Comparison of ENCODE assay signal across 19 cellular contexts in the genomic region with DNA sequence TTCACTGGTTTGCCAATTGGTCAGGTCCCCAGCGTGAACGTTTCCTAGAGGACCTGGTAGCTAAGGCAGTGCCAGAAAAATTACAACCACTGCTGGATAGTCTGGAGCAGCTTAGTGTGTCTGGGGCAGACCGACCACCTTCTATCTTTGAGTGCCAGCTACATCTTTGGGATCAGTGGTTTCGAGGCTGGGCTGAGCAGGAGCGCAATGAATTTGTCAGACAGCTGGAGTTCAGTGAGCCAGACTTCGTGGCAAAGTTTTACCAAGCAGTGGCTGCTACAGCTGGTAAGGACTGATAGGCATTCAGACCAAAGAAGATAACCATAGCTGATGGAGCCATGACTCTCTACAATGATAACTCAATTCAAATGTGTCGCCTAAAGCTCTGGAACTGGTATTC. TPM values are rescaled to one million over a fixed set of nuclear protein-coding genes. Genes with fewer than 3 reads are reported as not detected.
DNase-seq lines count a peak whose midpoint lies in the region; ATAC-seq and TF ChIP-seq lines count a peak whose summit lies in the region.
"Had no signal": no experiment of that assay in that cellular context is flagged by ENCODE, and none has a peak within 500 bp of the region (broad histone marks: within the 10 kb centered on the region; RNA-seq: fewer than 3 reads in every experiment).

No MANE protein-coding gene starts in this region.

- H2AFZ ChIP-seq in SK-N-SH (ENCODE audit: low read depth) (no peak overlapping the region), PC-3 (ENCODE audit: low read length) (no peak overlapping the region), neural progenitor cell (replicated peaks) (no peak overlapping the region)

- H3K27me3 Mint-ChIP-seq in neural progenitor cell (ENCODE audit: insufficient read depth, low read depth): peaks cover 2% of the 10 kb centered on the region
- H3K27me3 Mint-ChIP-seq: activated CD4-positive, alpha-beta memory T cell treated with anti-CD3 and anti-CD28 coated beads for 36 hours; effector memory CD8-positive, alpha-beta T cell; natural killer cell treated with Interleukin-12 subunit alpha and Interleukin-12 subunit beta and Interleukin-15 and Interleukin-18, amount 100 ng/mL, for 72 hours had no signal

- DNase-seq in SK-N-SH (no peak), PC-3 (no peak), neural progenitor cell (ENCODE audit: low spot score) (no peak), anterior cingulate cortex (lab: John Stamatoyannopoulos, UW) (no peak), sigmoid colon (no peak)
- DNase-seq: activated CD4-positive, alpha-beta memory T cell treated with anti-CD3 and anti-CD28 coated beads for 36 hours; activated naive CD4-positive, alpha-beta T cell; effector memory CD8-positive, alpha-beta T cell; NCI-H1105; NCI-H226; retina; SHP77 treated with DMSO at 0.1 percent for 48 hours; stimulated activated CD8-positive, alpha-beta memory T cell treated with anti-CD3 and anti-CD28 coated beads, Interleukin-4, amount 100 ng/mL, for 48 hours had no signal

- H3K79me2 ChIP-seq in SK-N-SH (ENCODE audit: insufficient read depth) (peaks cover 56% of the 10 kb centered on the region), PC-3 (ENCODE audit: low read length) (peaks cover 58% of the 10 kb centered on the region), neural progenitor cell (ENCODE audit: low read depth) (peaks cover 56% of the 10 kb centered on the region)

- peaks cover under 1% of the 10 kb centered on the region for H3K9me3 Mint-ChIP-seq in neural progenitor cell
- H3K9me3 Mint-ChIP-seq: activated CD4-positive, alpha-beta memory T cell treated with anti-CD3 and anti-CD28 coated beads for 36 hours; effector memory CD8-positive, alpha-beta T cell; natural killer cell treated with Interleukin-12 subunit alpha and Interleukin-12 subunit beta and Interleukin-15 and Interleukin-18, amount 100 ng/mL, for 72 hours had no signal

- no peak overlapping the region for H3K27ac ChIP-seq in SK-N-SH (ENCODE audit: low read depth in 2 of 2, low read length in 1 of 2)
- H3K27ac ChIP-seq in PC-3 (ENCODE audit: low read length): no peak overlapping the region
- no peak overlapping the region for H3K27ac ChIP-seq in neural progenitor cell
- H3K27ac ChIP-seq in sigmoid colon: peak overlapping the region in 1 of 4 donors; percentile 11
- H3K27ac ChIP-seq: 22Rv1, tibial nerve had no signal

- H3K9me3 ChIP-seq in SK-N-SH: no peaks in the 10 kb centered on the region
- H3K9me3 ChIP-seq in PC-3 (ENCODE audit: low read length): no peaks in the 10 kb centered on the region
- H3K9me3 ChIP-seq in neural progenitor cell (ENCODE audit: low read depth): no peaks in the 10 kb centered on the region
- no peaks in the 10 kb centered on the region for H3K9me3 ChIP-seq in sigmoid colon
- H3K9me3 ChIP-seq: tibial nerve had no signal

- TF ChIP-seq EP300 in SK-N-SH (IDR thresholded peaks at IDR 0.05; ENCODE audit: borderline replicate concordance in 1 of 2, low read depth in 1 of 2, low read length in 1 of 2) (no peak), sigmoid colon (IDR thresholded peaks at IDR 0.05) (no peak)

- TF ChIP-seq RAD21 in SK-N-SH (IDR thresholded peaks at IDR 0.05; ENCODE audit: low read length): no peak

- H3K4me2 ChIP-seq in SK-N-SH (0 out of 2 replicates have a peak overlapping the region, but pooled peaks have one; percentile 78), PC-3 (ENCODE audit: low read length) (peak overlapping the region; percentile 92; the same call in 1 of the 2 replicates), neural progenitor cell (no peak overlapping the region)

- no TSS peak for BruUV-seq in PC-3 (replicated peaks; lab: Mats Ljungman, UMichigan)

- ATAC-seq in SK-N-SH treated with all-trans-retinoic acid at 6 μM for 48 hours: no peak
- no peak for ATAC-seq in PC-3
- ATAC-seq: effector memory CD8-positive, alpha-beta T cell; natural killer cell treated with Interleukin-12 subunit alpha and Interleukin-12 subunit beta and Interleukin-15 and Interleukin-18, amount 100 ng/mL, for 72 hours had no signal

- H3K27ac Mint-ChIP-seq in neural progenitor cell: no peak overlapping the region
- H3K27ac Mint-ChIP-seq: activated CD4-positive, alpha-beta memory T cell treated with anti-CD3 and anti-CD28 coated beads for 36 hours; effector memory CD8-positive, alpha-beta T cell; natural killer cell treated with Interleukin-12 subunit alpha and Interleukin-12 subunit beta and Interleukin-15 and Interleukin-18, amount 100 ng/mL, for 72 hours had no signal

- no peak for TF ChIP-seq POLR2A in sigmoid colon (IDR thresholded peaks at IDR 0.05)

- H4K20me1 ChIP-seq in SK-N-SH (ENCODE audit: insufficient read depth) (peaks cover 48% of the 10 kb centered on the region), PC-3 (ENCODE audit: low read length) (peaks cover 28% of the 10 kb centered on the region), neural progenitor cell (ENCODE audit: low read depth) (peaks cover 29% of the 10 kb centered on the region)

- H3K4me1 Mint-ChIP-seq in neural progenitor cell: peaks cover 26% of the 10 kb centered on the region

- H3K9ac ChIP-seq in SK-N-SH: no peak overlapping the region
- no peak overlapping the region for H3K9ac ChIP-seq in PC-3 (ENCODE audit: low read length)
- H3K9ac ChIP-seq in neural progenitor cell: peak overlapping the region; percentile 0

- CTCF ChIA-PET in SK-N-SH (lab: Yijun Ruan, JAX) (interaction anchor here (0.8 to 1.7 kb wide), 3 partner anchors 21 to 89 kb away, joined by 3 to 5 read pairs (median 5); no protein-coding TSS in a partner anchor), PC-3 (lab: Charles Lee) (no interaction called here)

- peaks cover 7 to 20% of the 10 kb centered on the region in 2 experiments; a peak in 3 of 4 replicates for H3K4me1 ChIP-seq in SK-N-SH (ENCODE audit: control insufficient read depth in 1 of 2, insufficient read depth in 2 of 2, low read depth in 1 of 2, low read length in 1 of 2)
- H3K4me1 ChIP-seq in PC-3 (ENCODE audit: insufficient read depth, low read length): peaks cover 21% of the 10 kb centered on the region
- peaks cover 18% of the 10 kb centered on the region for H3K4me1 ChIP-seq in neural progenitor cell
- H3K4me1 ChIP-seq in sigmoid colon: peaks cover 0 to 39% (median 30%) of the 10 kb centered on the region in 4 donors

- 93% methylated on average over 7 of the region's 7 CpGs for WGBS in SK-N-SH (ENCODE audit: low lambda C conversion rate)
- WGBS in sigmoid colon, 2 donors: 88 to 89% methylated on average over 7 of the region's 7 CpGs

- POLR2A ChIA-PET in SK-N-SH (lab: Yijun Ruan, JAX): no interaction called here
- POLR2A ChIA-PET in PC-3 (lab: Charles Lee; ENCODE audit: unreplicated experiment): no interaction called here

- H3K27me3 ChIP-seq in SK-N-SH (ENCODE audit: insufficient read depth): no peaks in the 10 kb centered on the region
- H3K27me3 ChIP-seq in PC-3 (ENCODE audit: low read length): no peaks in the 10 kb centered on the region
- no peaks in the 10 kb centered on the region for H3K27me3 ChIP-seq in neural progenitor cell
- H3K27me3 ChIP-seq in sigmoid colon: no peaks in the 10 kb centered on the region
- H3K27me3 ChIP-seq: tibial nerve had no signal

- no peak overlapping the region for H3K4me3 Mint-ChIP-seq in neural progenitor cell
- H3K4me3 Mint-ChIP-seq: activated CD4-positive, alpha-beta memory T cell treated with anti-CD3 and anti-CD28 coated beads for 36 hours; effector memory CD8-positive, alpha-beta T cell; natural killer cell treated with Interleukin-12 subunit alpha and Interleukin-12 subunit beta and Interleukin-15 and Interleukin-18, amount 100 ng/mL, for 72 hours had no signal

- H3F3A ChIP-seq in SK-N-SH (replicated peaks; ENCODE audit: insufficient read depth): no peaks in the 10 kb centered on the region
- H3F3A ChIP-seq in PC-3 (ENCODE audit: low read length, unreplicated experiment): no peaks in the 10 kb centered on the region
- peaks cover 25% of the 10 kb centered on the region for H3F3A ChIP-seq in neural progenitor cell (ENCODE audit: low read depth)

- intact Hi-C loops in PC-3 (cut with micrococcal nuclease) (no loop called here), sigmoid colon (cut with DNase I) (loop anchor here (5.0 to 10.0 kb wide), 3 partner anchors 207 to 457 kb away; a partner anchor contains a TSS)

- peaks cover 15% of the 10 kb centered on the region for H3K36me3 Mint-ChIP-seq in neural progenitor cell
- H3K36me3 Mint-ChIP-seq: natural killer cell treated with Interleukin-12 subunit alpha and Interleukin-12 subunit beta and Interleukin-15 and Interleukin-18, amount 100 ng/mL, for 72 hours had no signal

- TF ChIP-seq CTCF in SK-N-SH (IDR thresholded peaks at IDR 0.05) (no peak), PC-3 (conservative IDR thresholded peaks at IDR 0.05; ENCODE audit: low read depth, low read length) (no peak), neural progenitor cell (IDR thresholded peaks at IDR 0.05) (no peak), sigmoid colon (IDR thresholded peaks at IDR 0.05) (no peak)

- peaks cover 26 to 27% of the 10 kb centered on the region in 2 experiments for H3K36me3 ChIP-seq in SK-N-SH (replicated peaks in 1 of 2; ENCODE audit: control insufficient read depth in 1 of 2, insufficient read depth in 2 of 2, low read length in 1 of 2)
- peaks cover 20% of the 10 kb centered on the region for H3K36me3 ChIP-seq in PC-3 (ENCODE audit: low read depth, low read length)
- H3K36me3 ChIP-seq in neural progenitor cell: no peaks in the 10 kb centered on the region
- peaks cover 0 to 25% (median 12%) of the 10 kb centered on the region in 4 donors for H3K36me3 ChIP-seq in sigmoid colon

- no peak overlapping the region for H3K4me3 ChIP-seq in SK-N-SH (ENCODE audit: low read depth in 2 of 2, low read length in 1 of 2)
- no peak overlapping the region for H3K4me3 ChIP-seq in PC-3 (ENCODE audit: low read length)
- no peak overlapping the region for H3K4me3 ChIP-seq in neural progenitor cell
- H3K4me3 ChIP-seq in sigmoid colon: no peak overlapping the region
- H3K4me3 ChIP-seq: tibial nerve had no signal

- H3K9me2 ChIP-seq in SK-N-SH: no peaks in the 10 kb centered on the region
- H3K9me2 ChIP-seq in PC-3 (replicated peaks; ENCODE audit: low read length): no peaks in the 10 kb centered on the region

RNA-seq across cellular contexts. Expression of a gene that starts 2.5 kb away (rescaled TPM):
- 55.2 and 73.3 TPM in 2 replicates for polyA plus RNA-seq in SK-N-SH (2012; rRNA removed)
- polyA plus RNA-seq in SK-N-SH (2012; cell fraction: cytosol; rRNA removed): 58.8 and 59.3 TPM in 2 replicates
- 28.4 and 47.1 TPM in 2 replicates for polyA plus RNA-seq in SK-N-SH (2012; cell fraction: nucleus; rRNA removed)
- total RNA-seq in PC-3 (2014; rRNA removed): 26.7 and 49.6 TPM in 2 replicates
- 32.0 and 37.5 TPM in 2 replicates for total RNA-seq in neural progenitor cell (ENCODE audit: low replicate concordance)
- 10 to 100 TPM; 22.4 to 38.9 (median 30.1) TPM for total RNA-seq in sigmoid colon
- polyA plus RNA-seq in sigmoid colon: 10 to 100 TPM; 49.2 to 94.3 (median 50.0) TPM

RNA-seq across cellular contexts. Expression of a gene that starts 2.9 kb away (rescaled TPM):
- 159 and 195 TPM in 2 replicates for polyA plus RNA-seq in SK-N-SH (2012; rRNA removed)
- polyA plus RNA-seq in SK-N-SH (2012; cell fraction: cytosol; rRNA removed): 67.5 and 71.7 TPM in 2 replicates
- 543 and 819 TPM in 2 replicates for polyA plus RNA-seq in SK-N-SH (2012; cell fraction: nucleus; rRNA removed)
- 112 and 116 TPM in 2 replicates for total RNA-seq in PC-3 (2014; rRNA removed)
- 184 and 215 TPM in 2 replicates for total RNA-seq in neural progenitor cell (ENCODE audit: low replicate concordance)
- 100 to 1,000 TPM in 1 of 4 donors, 10 to 100 TPM in 3; 79.9 to 129 (median 93.9) TPM for total RNA-seq in sigmoid colon
- 100 to 1,000 TPM in 1 of 3 donors, 10 to 100 TPM in 2; 37.8 to 114 (median 40.9) TPM for polyA plus RNA-seq in sigmoid colon

RNA-seq across cellular contexts. Expression of a gene that starts 7.0 kb away (rescaled TPM):
- polyA plus RNA-seq in SK-N-SH (2012; rRNA removed) (not detected in 2 replicates), sigmoid colon (not detected)
- not detected in 2 replicates for polyA plus RNA-seq in SK-N-SH (2012; cell fraction: cytosol; rRNA removed)
- not detected in 2 replicates for polyA plus RNA-seq in SK-N-SH (2012; cell fraction: nucleus; rRNA removed)
- total RNA-seq in PC-3 (2014; rRNA removed) (not detected in 2 replicates), neural progenitor cell (ENCODE audit: low replicate concordance) (0.06 TPM in 1 of 2 replicates, not detected in the other), sigmoid colon (under 1 TPM in 1 of 4 donors, not detected in 3; 0.27 TPM)
- total RNA-seq: activated CD4-positive, alpha-beta memory T cell treated with anti-CD3 and anti-CD28 coated beads for 36 hours; cardiac septum; liver; natural killer cell treated with Interleukin-12 subunit alpha and Interleukin-12 subunit beta and Interleukin-15 and Interleukin-18, amount 100 ng/mL, for 72 hours; tibial nerve had no signal
- polyA plus RNA-seq: liver had no signal

RNA-seq across cellular contexts. Expression of a gene that starts 21.3 kb away (rescaled TPM):
- polyA plus RNA-seq in SK-N-SH (2012; rRNA removed) (not detected in 2 replicates), sigmoid colon (under 1 TPM in 1 of 3 donors, not detected in 2; 0.28 TPM)
- not detected in 2 replicates for polyA plus RNA-seq in SK-N-SH (2012; cell fraction: cytosol; rRNA removed)
- not detected in 2 replicates for polyA plus RNA-seq in SK-N-SH (2012; cell fraction: nucleus; rRNA removed)
- total RNA-seq in PC-3 (2014; rRNA removed) (not detected in 2 replicates), neural progenitor cell (ENCODE audit: low replicate concordance) (not detected in 2 replicates), sigmoid colon (under 1 TPM in 1 of 4 donors, not detected in 3; 0.68 TPM)
- total RNA-seq: cardiac septum; natural killer cell treated with Interleukin-12 subunit alpha and Interleukin-12 subunit beta and Interleukin-15 and Interleukin-18, amount 100 ng/mL, for 72 hours; tibial nerve had no signal

RNA-seq across cellular contexts. Expression of a gene that starts 40.5 kb away (rescaled TPM):
- 30.8 and 36.7 TPM in 2 replicates for polyA plus RNA-seq in SK-N-SH (2012; rRNA removed)
- polyA plus RNA-seq in SK-N-SH (2012; cell fraction: cytosol; rRNA removed): 5.2 and 9.5 TPM in 2 replicates
- 289 and 297 TPM in 2 replicates for polyA plus RNA-seq in SK-N-SH (2012; cell fraction: nucleus; rRNA removed)
- total RNA-seq in PC-3 (2014; rRNA removed): 14.8 and 16.4 TPM in 2 replicates
- total RNA-seq in neural progenitor cell (ENCODE audit: low replicate concordance): 15.0 and 35.9 TPM in 2 replicates
- 1 to 10 TPM; 2.0 to 7.5 (median 2.8) TPM for total RNA-seq in sigmoid colon
- 1 to 10 TPM in 1 of 3 donors, under 1 TPM in 2; 0.46 to 5.4 (median 0.60) TPM for polyA plus RNA-seq in sigmoid colon
